ENCODE assay signal across 1 cellular context in genomic region chr16:87847785-87848675, GRCh38.
TF ChIP-seq lines count a peak whose summit lies in the region.

No MANE protein-coding gene starts in this region.

TF ChIP-seq in HepG2, 621 proteins besides CTCF, POLR2A, EP300 and RAD21 (continued from another document and continues in another):
- TF ChIP-seq POGK (CRISPR knock-in tag; conservative IDR thresholded peaks at IDR 0.05) (no peak), MXI1 (IDR thresholded peaks at IDR 0.05; ENCODE audit: borderline replicate concordance, low read depth, low read length) (peak; percentile 52; the same call in 1 of the 3 replicates), ZNF143 (CRISPR knock-in tag; IDR thresholded peaks at IDR 0.05) (peak; percentile 83), ZNF382 (CRISPR knock-in tag; IDR thresholded peaks at IDR 0.05; ENCODE audit: borderline replicate concordance) (no peak), RNF2 (conservative IDR thresholded peaks at IDR 0.05; ENCODE audit: low read depth) (peak; percentile 71; the same call in 1 of the 2 replicates), RFXANK (CRISPR knock-in tag; IDR thresholded peaks at IDR 0.05) (0 out of 2 replicates have a peak, but pooled peaks have one; percentile 53), ZNF441 (CRISPR knock-in tag; IDR thresholded peaks at IDR 0.05; ENCODE audit: borderline replicate concordance) (no peak), YY1 (IDR thresholded peaks at IDR 0.05; ENCODE audit: insufficient read depth, insufficient replicate concordance, low read depth, low read length) (peak; percentile 43), ZNF367 (CRISPR knock-in tag; IDR thresholded peaks at IDR 0.05; ENCODE audit: borderline replicate concordance) (no peak), ZGPAT (CRISPR knock-in tag; IDR thresholded peaks at IDR 0.05) (peak; percentile 84), ZNF562 (CRISPR knock-in tag; IDR thresholded peaks at IDR 0.05; ENCODE audit: borderline replicate concordance) (no peak), DMAP1 (CRISPR knock-in tag; IDR thresholded peaks at IDR 0.05) (peak; percentile 74), ZSCAN22 (CRISPR knock-in tag; IDR thresholded peaks at IDR 0.05) (peak; percentile 85; the same call in 1 of the 2 replicates), ZBTB38 (CRISPR knock-in tag; IDR thresholded peaks at IDR 0.05) (peak; percentile 90), ZNF160 (CRISPR knock-in tag; IDR thresholded peaks at IDR 0.05) (peak; percentile 65), MTF2 (CRISPR knock-in tag; IDR thresholded peaks at IDR 0.05; ENCODE audit: borderline replicate concordance) (no peak), ZNF446 (CRISPR knock-in tag; IDR thresholded peaks at IDR 0.05) (no peak), BORCS8-MEF2B (CRISPR knock-in tag; IDR thresholded peaks at IDR 0.05) (no peak), GMEB2 (CRISPR knock-in tag; IDR thresholded peaks at IDR 0.05; ENCODE audit: low read depth) (no peak), ZFP90 (CRISPR knock-in tag; IDR thresholded peaks at IDR 0.05; ENCODE audit: borderline replicate concordance) (peak; percentile 76; the same call in 1 of the 2 replicates), BRF2 (CRISPR knock-in tag; IDR thresholded peaks at IDR 0.05) (no peak), SMAD1 (CRISPR knock-in tag; IDR thresholded peaks at IDR 0.05; ENCODE audit: borderline replicate concordance, low read depth) (peak; percentile 92; the same call in 1 of the 2 replicates), ZNF34 (CRISPR knock-in tag; IDR thresholded peaks at IDR 0.05; ENCODE audit: borderline replicate concordance) (no peak), MEIS2 (CRISPR knock-in tag; IDR thresholded peaks at IDR 0.05) (peak; percentile 88; the same call in 1 of the 2 replicates), ETV5 (CRISPR knock-in tag; IDR thresholded peaks at IDR 0.05; ENCODE audit: borderline replicate concordance) (peak; percentile 68), ELF3 (CRISPR knock-in tag; IDR thresholded peaks at IDR 0.05) (peak; percentile 61), ZNF225 (CRISPR knock-in tag; IDR thresholded peaks at IDR 0.05) (no peak), ZNF678 (CRISPR knock-in tag; IDR thresholded peaks at IDR 0.05) (0 out of 2 replicates have a peak, but pooled peaks have one; percentile 16), TCF12 (IDR thresholded peaks at IDR 0.05) (no peak), TCF12 (CRISPR knock-in tag; IDR thresholded peaks at IDR 0.05) (peak; percentile 66), ZIK1 (CRISPR knock-in tag; IDR thresholded peaks at IDR 0.05; ENCODE audit: borderline replicate concordance, low read depth) (no peak; the same call in none of the 2 replicates), SP5 (CRISPR knock-in tag; IDR thresholded peaks at IDR 0.05; ENCODE audit: borderline replicate concordance, low read depth) (peak; percentile 95), ZNF276 (CRISPR knock-in tag; IDR thresholded peaks at IDR 0.05; ENCODE audit: low read depth) (peak; percentile 82; the same call in 1 of the 2 replicates), TARDBP (CRISPR knock-in tag; IDR thresholded peaks at IDR 0.05) (peak; percentile 89; the same call in 1 of the 2 replicates), MAFK (conservative IDR thresholded peaks at IDR 0.05 in 1 of 2, IDR thresholded peaks at IDR 0.05 in 1 of 2; ENCODE audit: low read length in 2 of 2) (no peak), ARNTL (CRISPR knock-in tag; IDR thresholded peaks at IDR 0.05) (peak; percentile 91), ISL2 (CRISPR knock-in tag; IDR thresholded peaks at IDR 0.05) (peak; percentile 94), DPF2 (CRISPR knock-in tag; IDR thresholded peaks at IDR 0.05; ENCODE audit: borderline replicate concordance, low read depth) (peak; percentile 93), FOXK2 (IDR thresholded peaks at IDR 0.05) (no peak; the same call in 1 of the 2 replicates), ZBTB44 (CRISPR knock-in tag; IDR thresholded peaks at IDR 0.05) (no peak), KLF11 (CRISPR knock-in tag; IDR thresholded peaks at IDR 0.05) (no peak), HCFC1 (IDR thresholded peaks at IDR 0.05; ENCODE audit: low read depth, low read length) (0 out of 2 replicates have a peak, but pooled peaks have one; percentile 12), ATRX (CRISPR knock-in tag; IDR thresholded peaks at IDR 0.05; ENCODE audit: borderline replicate concordance) (no peak), TGIF2 (CRISPR knock-in tag; IDR thresholded peaks at IDR 0.05) (peak; percentile 77), ZFP36L2 (CRISPR knock-in tag; IDR thresholded peaks at IDR 0.05) (no peak), FOXP4 (CRISPR knock-in tag; IDR thresholded peaks at IDR 0.05) (peak; percentile 84), ZMYM4 (CRISPR knock-in tag; IDR thresholded peaks at IDR 0.05) (peak; percentile 20; the same call in 1 of the 2 replicates), SPEN (CRISPR knock-in tag; IDR thresholded peaks at IDR 0.05; ENCODE audit: low read depth) (peak; percentile 70), SRY (CRISPR knock-in tag; IDR thresholded peaks at IDR 0.05) (no peak), PRDM15 (CRISPR knock-in tag; IDR thresholded peaks at IDR 0.05) (peak; percentile 77; the same call in 1 of the 2 replicates), TBX2 (CRISPR knock-in tag; IDR thresholded peaks at IDR 0.05; ENCODE audit: borderline replicate concordance) (peak; percentile 60; the same call in 1 of the 2 replicates), ATF7-NPFF (CRISPR knock-in tag; IDR thresholded peaks at IDR 0.05; ENCODE audit: low read depth) (no peak), ZNF253 (CRISPR knock-in tag; IDR thresholded peaks at IDR 0.05; ENCODE audit: borderline replicate concordance) (no peak), FOXA1 (IDR thresholded peaks at IDR 0.05) (no peak), FOXA1 (CRISPR knock-in tag; IDR thresholded peaks at IDR 0.05) (no peak; the same call in 1 of the 2 replicates), SP4 (CRISPR knock-in tag; IDR thresholded peaks at IDR 0.05) (no peak; the same call in none of the 2 replicates), NCOA1 (CRISPR knock-in tag; IDR thresholded peaks at IDR 0.05) (0 out of 2 replicates have a peak, but pooled peaks have one; percentile 78)
